ENCODE assay signal across 18 cellular contexts in genomic region chr6:9307786-9308185, GRCh38.
"Had no signal": no experiment of that assay in that cellular context is flagged by ENCODE, and none has a peak within 500 bp of the region (broad histone marks: within the 10 kb centered on the region; RNA-seq: fewer than 3 reads in every experiment).

No MANE protein-coding gene starts in this region.

- H3K36me3 ChIP-seq: esophagus squamous epithelium, pancreas, prostate gland, right lobe of liver, thoracic aorta, transverse colon had no signal

- H3K27me3 ChIP-seq: esophagus squamous epithelium, hepatocyte, right lobe of liver, transverse colon had no signal

- H3K27ac ChIP-seq: esophagus squamous epithelium, hepatocyte, pancreas, prostate gland, right lobe of liver, thoracic aorta, transverse colon had no signal

- H3K79me2 ChIP-seq: hepatocyte had no signal

- H3K9me3 ChIP-seq: esophagus squamous epithelium, pancreas, prostate gland, right lobe of liver, thoracic aorta, transverse colon had no signal

- DNase-seq: effector memory CD4-positive, alpha-beta T cell; esophagus squamous epithelium; head of caudate nucleus; left colon; left ventricle myocardium superior; naive B cell; occipital lobe; pancreas; right lobe of liver; stimulated activated CD4-positive, alpha-beta T cell treated with anti-CD3 and anti-CD28 coated beads, Interleukin-2, amount 100 ng/mL, for 24 hours; stimulated activated CD4-positive, alpha-beta T cell treated with anti-CD3 and anti-CD28 coated beads, Interleukin-4, amount 100 ng/mL, for 4 hours; stimulated activated naive B cell treated with anti-CD40 and anti-IgM and Interleukin-4, amounts not matched to agents 10 μg/mL and 1 μg/mL and 100 μg/mL, for 72 hours; stimulated activated naive CD8-positive, alpha-beta T cell treated with anti-CD3 and anti-CD28 coated beads, Interleukin-15, amount 100 ng/mL, for 72 hours; transverse colon had no signal

- H2AFZ ChIP-seq: hepatocyte had no signal

- H3K4me1 ChIP-seq: pancreas, prostate gland, right lobe of liver, transverse colon had no signal

- ATAC-seq: left colon; pancreas; right lobe of liver; stimulated activated naive B cell treated with anti-CD40 and anti-IgM and Interleukin-4, amounts not matched to agents 10 μg/mL and 1 μg/mL and 100 μg/mL, for 72 hours; stimulated activated naive CD8-positive, alpha-beta T cell treated with anti-CD3 and anti-CD28 coated beads, Interleukin-15, amount 100 ng/mL, for 72 hours had no signal

- H3K4me2 ChIP-seq: hepatocyte had no signal

- H3K4me3 ChIP-seq: esophagus squamous epithelium, hepatocyte, lung, pancreas, prostate gland, right lobe of liver, thoracic aorta, transverse colon had no signal
